ENCODE assay signal across 1 cellular context in genomic region chr14:24160850-24161804, GRCh38.
A peak's percentile ranks its signal among the peaks of the same experiment; 100 is the strongest.
TF ChIP-seq lines count a peak whose summit lies in the region.

TSS of gene IRF9 (plus strand) at chr14:24161265. CDS start at chr14:24162145, 880 bp downstream.

TF ChIP-seq in HEK293, 187 proteins besides CTCF, POLR2A, EP300 and RAD21 (continued from another document):
- TF ChIP-seq TSHZ1 (tag by site-specific recombination; IDR thresholded peaks at IDR 0.05; ENCODE audit: borderline replicate concordance): 0 out of 2 replicates have a peak, but pooled peaks have one; percentile 12
- peak; percentile 67; the same call in 1 of the 2 replicates for TF ChIP-seq KLF10 (tag by site-specific recombination; IDR thresholded peaks at IDR 0.05)
- no peak for TF ChIP-seq ZNF302 (tag by site-specific recombination; IDR thresholded peaks at IDR 0.05; ENCODE audit: low read depth)
- TF ChIP-seq ZBTB48 (tag by site-specific recombination; IDR thresholded peaks at IDR 0.05): peak; percentile 76
- peak; percentile 55 for TF ChIP-seq ZFHX2 (tag by site-specific recombination; conservative IDR thresholded peaks at IDR 0.05)
- peak; percentile 86 for TF ChIP-seq ZNF629 (tag by site-specific recombination; IDR thresholded peaks at IDR 0.05)
- TF ChIP-seq ZNF792 (tag by site-specific recombination; IDR thresholded peaks at IDR 0.05): no peak
- TF ChIP-seq ZNF391 (tag by site-specific recombination; IDR thresholded peaks at IDR 0.05; ENCODE audit: borderline replicate concordance, low read depth): peak; percentile 59; the same call in 1 of the 2 replicates
- no peak for TF ChIP-seq ZNF266 (tag by site-specific recombination; IDR thresholded peaks at IDR 0.05; ENCODE audit: low read depth)
- 0 out of 2 replicates have a peak, but pooled peaks have one; percentile 34 for TF ChIP-seq SP2 (tag by site-specific recombination; IDR thresholded peaks at IDR 0.05)
- peak; percentile 83 for TF ChIP-seq ZNF24 (tag by site-specific recombination; IDR thresholded peaks at IDR 0.05)
- TF ChIP-seq ZNF2 (tag by site-specific recombination; IDR thresholded peaks at IDR 0.05): peak; percentile 89
- TF ChIP-seq GLIS2 (tag by site-specific recombination; IDR thresholded peaks at IDR 0.05): peak; percentile 77
- no peak for TF ChIP-seq ZNF513 (tag by site-specific recombination; IDR thresholded peaks at IDR 0.05)
- peak; percentile 83; the same call in 1 of the 2 replicates for TF ChIP-seq ZNF561 (tag by site-specific recombination; IDR thresholded peaks at IDR 0.05; ENCODE audit: borderline replicate concordance)
- TF ChIP-seq ZBTB21 (tag by site-specific recombination; IDR thresholded peaks at IDR 0.05): peak; percentile 77
- peak; percentile 54 for TF ChIP-seq ZNF366 (tag by site-specific recombination; conservative IDR thresholded peaks at IDR 0.05)
- TF ChIP-seq ZEB2 (tag by site-specific recombination; IDR thresholded peaks at IDR 0.05): peak; percentile 85
- peak; percentile 94 for TF ChIP-seq KLF17 (tag by site-specific recombination; IDR thresholded peaks at IDR 0.05)
- peak; percentile 87 for TF ChIP-seq PATZ1 (tag by site-specific recombination; IDR thresholded peaks at IDR 0.05)
- peak; percentile 90 for TF ChIP-seq KLF8 (tag by site-specific recombination; IDR thresholded peaks at IDR 0.05)
- peak; percentile 74 for TF ChIP-seq TRIM28 (IDR thresholded peaks at IDR 0.05; ENCODE audit: borderline replicate concordance, low read length)
- TF ChIP-seq ZNF426 (tag by site-specific recombination; IDR thresholded peaks at IDR 0.05): no peak
- TF ChIP-seq ZFP69B (tag by site-specific recombination; IDR thresholded peaks at IDR 0.05): peak; percentile 74
- peak; percentile 84 for TF ChIP-seq INSM2 (tag by site-specific recombination; IDR thresholded peaks at IDR 0.05)
- peak; percentile 48 for TF ChIP-seq ZNF654 (tag by site-specific recombination; IDR thresholded peaks at IDR 0.05; ENCODE audit: low read depth)
- TF ChIP-seq IKZF3 (tag by site-specific recombination; IDR thresholded peaks at IDR 0.05): peak; percentile 88
- TF ChIP-seq ZNF623 (tag by site-specific recombination; IDR thresholded peaks at IDR 0.05): 0 out of 2 replicates have a peak, but pooled peaks have one; percentile 13
- peak; percentile 79; the same call in 1 of the 2 replicates for TF ChIP-seq ZNF639 (tag by site-specific recombination; IDR thresholded peaks at IDR 0.05)
- peak; percentile 22; the same call in 1 of the 2 replicates for TF ChIP-seq ZBTB8A (tag by site-specific recombination; IDR thresholded peaks at IDR 0.05)
- no peak for TF ChIP-seq ZNF140 (tag by site-specific recombination; IDR thresholded peaks at IDR 0.05)
- TF ChIP-seq ZNF76 (tag by site-specific recombination; IDR thresholded peaks at IDR 0.05; ENCODE audit: borderline replicate concordance, low read depth): peak; percentile 50; the same call in 1 of the 2 replicates
- TF ChIP-seq PRDM10 (tag by site-specific recombination; IDR thresholded peaks at IDR 0.05): peak; percentile 50
- TF ChIP-seq PRDM1 (tag by site-specific recombination; IDR thresholded peaks at IDR 0.05): peak; percentile 61; the same call in 1 of the 2 replicates
- peak; percentile 85 for TF ChIP-seq ZNF692 (tag by site-specific recombination; IDR thresholded peaks at IDR 0.05)
- TF ChIP-seq MEIS1 (CRISPR knock-in tag; IDR thresholded peaks at IDR 0.05; ENCODE audit: borderline replicate concordance): no peak
- peak; percentile 56 for TF ChIP-seq EGR2 (tag by site-specific recombination; IDR thresholded peaks at IDR 0.05; ENCODE audit: low read depth)
- no peak for TF ChIP-seq ZNF146 (tag by site-specific recombination; IDR thresholded peaks at IDR 0.05)
- TF ChIP-seq GLIS1 (tag by site-specific recombination; IDR thresholded peaks at IDR 0.05): peak; percentile 98
- TF ChIP-seq ZNF701 (tag by site-specific recombination; IDR thresholded peaks at IDR 0.05): peak; percentile 89
- peak; percentile 85 for TF ChIP-seq SP3 (tag by site-specific recombination; IDR thresholded peaks at IDR 0.05)
- TF ChIP-seq ZBTB17 (tag by site-specific recombination; IDR thresholded peaks at IDR 0.05): peak; percentile 92
- no peak for TF ChIP-seq ZNF175 (tag by site-specific recombination; IDR thresholded peaks at IDR 0.05)
- no peak for TF ChIP-seq ZNF174 (tag by site-specific recombination; IDR thresholded peaks at IDR 0.05)
- peak; percentile 82; the same call in 1 of the 2 replicates for TF ChIP-seq ZNF324 (tag by site-specific recombination; IDR thresholded peaks at IDR 0.05)
- peak; percentile 78 for TF ChIP-seq KLF1 (tag by site-specific recombination; IDR thresholded peaks at IDR 0.05)
TF ChIP-seq in HEK293: peak in this region for 49.
